In the genomic region with DNA sequence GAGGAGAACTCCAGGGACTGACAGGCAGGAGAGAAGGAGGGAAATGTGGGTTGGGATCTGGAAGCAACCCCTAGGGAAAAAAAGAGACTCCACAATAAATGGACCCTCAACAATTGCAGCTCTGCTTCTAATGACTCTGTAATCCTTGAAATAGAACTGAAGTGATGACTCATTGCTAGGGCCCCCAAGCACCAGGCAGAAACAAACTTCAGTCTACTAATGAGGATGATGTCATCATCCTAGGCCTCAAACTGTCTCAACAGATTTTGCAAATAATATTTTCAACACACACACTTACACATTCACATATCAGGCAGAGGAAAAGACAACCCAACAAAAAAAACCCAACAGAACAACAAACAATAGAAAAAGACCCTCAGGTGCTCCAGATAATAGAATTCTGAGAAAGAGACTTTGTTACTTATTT, we compare ENCODE assay signal across 8 cellular contexts.
DNase-seq lines count a peak whose midpoint lies in the region; ATAC-seq, FAIRE-seq and TF ChIP-seq lines count a peak whose summit lies in the region.

No MANE protein-coding gene starts in this region.

- H3K4me3 Mint-ChIP-seq in naive thymus-derived CD4-positive, alpha-beta T cell: peak overlapping the region in 7 of 10 donors; percentile 26 to 93 (median 75)

- CTCF ChIA-PET in naive thymus-derived CD4-positive, alpha-beta T cell (lab: Charles Lee): no interaction called here

- peak overlapping the region in 8 of 9 donors; percentile 78 to 96 (median 90) for H3K27ac Mint-ChIP-seq in naive thymus-derived CD4-positive, alpha-beta T cell

- H3K9me3 ChIP-seq in MM.1S (replicated peaks; ENCODE audit: insufficient read depth, low read length): no peaks in the 10 kb centered on the region
- peaks cover 5% of the 10 kb centered on the region for H3K9me3 ChIP-seq in adipocyte (ENCODE audit: control insufficient read depth, low read length)
- peaks cover 0 to 5% (median 0%) of the 10 kb centered on the region in 3 experiments for H3K9me3 ChIP-seq in naive thymus-derived CD4-positive, alpha-beta T cell (ENCODE audit: control insufficient read depth in 2 of 3, low read length in 3 of 3)
- H3K9me3 ChIP-seq in small intestine (ENCODE audit: control insufficient read depth, low read depth): no peaks in the 10 kb centered on the region

- peak; percentile 40 for ATAC-seq in naive thymus-derived CD4-positive, alpha-beta T cell

- H3K4me3 ChIP-seq in MM.1S (ENCODE audit: low read length) (no peak overlapping the region), adipocyte (ENCODE audit: low read length) (no peak overlapping the region), small intestine (ENCODE audit: low read depth in 1 of 2, low read length in 2 of 2) (no peak overlapping the region)
- H3K4me3 ChIP-seq in naive thymus-derived CD4-positive, alpha-beta T cell (ENCODE audit: low read length): no peak overlapping the region

- H3K36me3 ChIP-seq in MM.1S (replicated peaks; ENCODE audit: insufficient read depth, low read length): no peaks in the 10 kb centered on the region
- no peaks in the 10 kb centered on the region for H3K36me3 ChIP-seq in adipocyte (ENCODE audit: control insufficient read depth, insufficient read depth, low read length, severe bottlenecking)
- H3K36me3 ChIP-seq in naive thymus-derived CD4-positive, alpha-beta T cell (ENCODE audit: control insufficient read depth in 2 of 3, insufficient read depth in 3 of 3, low read length in 3 of 3): no peaks in the 10 kb centered on the region
- H3K36me3 ChIP-seq in small intestine (ENCODE audit: control insufficient read depth in 2 of 2, insufficient read depth in 2 of 2, low read length in 2 of 2): no peaks in the 10 kb centered on the region

- H3K9me2 ChIP-seq in MM.1S (replicated peaks; ENCODE audit: insufficient read depth, low read length): no peaks in the 10 kb centered on the region

- no peak for TF ChIP-seq CTCF in MM.1S (IDR thresholded peaks at IDR 0.05; ENCODE audit: low read length)

- H3K4me1 Mint-ChIP-seq in naive thymus-derived CD4-positive, alpha-beta T cell: peaks cover 71 to 100% (median 95%) of the 10 kb centered on the region in 7 donors

- H3K27me3 Mint-ChIP-seq in naive thymus-derived CD4-positive, alpha-beta T cell: peaks cover 0 to 4% (median 0%) of the 10 kb centered on the region in 5 donors

- no peak overlapping the region for H3K4me2 ChIP-seq in MM.1S (ENCODE audit: low read depth, low read length)

- H3K79me2 ChIP-seq in MM.1S (ENCODE audit: low read length): peaks cover 90% of the 10 kb centered on the region

- FAIRE-seq in small intestine (lab: Jason Lieb, UNC): no peak

- H3K4me1 ChIP-seq in MM.1S (ENCODE audit: low read length) (peaks cover 10% of the 10 kb centered on the region; the same call in 1 of the 2 replicates), adipocyte (ENCODE audit: control insufficient read depth, insufficient read depth, low read length) (peaks cover 21% of the 10 kb centered on the region), small intestine (ENCODE audit: control insufficient read depth in 2 of 2, insufficient read depth in 1 of 2, low read depth in 1 of 2, low read length in 1 of 2) (peaks cover 2 to 3% of the 10 kb centered on the region in 2 donors)
- H3K4me1 ChIP-seq in naive thymus-derived CD4-positive, alpha-beta T cell (ENCODE audit: control insufficient read depth in 2 of 2, insufficient read depth in 2 of 2, low read length in 2 of 2): peaks cover 34 to 89% of the 10 kb centered on the region in 2 donors

- H3K27me3 ChIP-seq in MM.1S (replicated peaks; ENCODE audit: insufficient read depth, low read length) (no peaks in the 10 kb centered on the region), adipocyte (replicated peaks; ENCODE audit: control insufficient read depth, insufficient read depth, low read length) (no peaks in the 10 kb centered on the region), small intestine (ENCODE audit: control insufficient read depth in 2 of 2, insufficient read depth in 2 of 2, low read length in 2 of 2) (no peaks in the 10 kb centered on the region)
- H3K27me3 ChIP-seq in naive thymus-derived CD4-positive, alpha-beta T cell (ENCODE audit: control insufficient read depth in 2 of 2, insufficient read depth in 2 of 2, low read length in 2 of 2): no peaks in the 10 kb centered on the region

- POLR2A ChIA-PET in naive thymus-derived CD4-positive, alpha-beta T cell (lab: Charles Lee): interaction anchor here (0.7 to 1.1 kb wide), 2 partner anchors 10 to 1302 kb away, joined by 3 read pairs; no protein-coding TSS in a partner anchor

- H3K27ac ChIP-seq in MM.1S (ENCODE audit: low read length) (no peak overlapping the region), small intestine (ENCODE audit: low read depth in 1 of 2, low read length in 1 of 2) (no peak overlapping the region)
- no peak overlapping the region for H3K27ac ChIP-seq in naive thymus-derived CD4-positive, alpha-beta T cell (ENCODE audit: low read depth, low read length)

- DNase-seq in DMS79 treated with DMSO at 0.1 percent for 48 hours (lab: John Stamatoyannopoulos, UW) (peak; percentile 26), MM.1S (peak; percentile 28), adipocyte (ENCODE audit: low read depth) (peak; percentile 63), Ammon's horn (ENCODE audit: low spot score) (no peak), small intestine (no peak), cortex of kidney (lab: John Stamatoyannopoulos, UW) (no peak)
- DNase-seq in naive thymus-derived CD4-positive, alpha-beta T cell: no peak
- no peak for DNase-seq in activated CD4-positive, alpha-beta T cell treated with anti-CD3 and anti-CD28 coated beads, Interleukin-2, amount 50 U/mL, for 1 hour

- H3K9me3 Mint-ChIP-seq in naive thymus-derived CD4-positive, alpha-beta T cell: peaks cover 5 to 17% (median 8%) of the 10 kb centered on the region in 11 donors

- no peak overlapping the region for H2AFZ ChIP-seq in MM.1S (ENCODE audit: low read length)

- H3K9ac ChIP-seq in MM.1S (ENCODE audit: low read length) (no peak overlapping the region), adipocyte (ENCODE audit: low read length) (no peak overlapping the region)

- peaks cover 11 to 38% (median 12%) of the 10 kb centered on the region in 5 donors for H3K36me3 Mint-ChIP-seq in naive thymus-derived CD4-positive, alpha-beta T cell

- H4K20me1 ChIP-seq in MM.1S (ENCODE audit: insufficient read depth, low read length): no peaks in the 10 kb centered on the region

- H3F3A ChIP-seq in MM.1S (ENCODE audit: insufficient read depth, low read length): peaks cover 7% of the 10 kb centered on the region; the same call in 1 of the 2 replicates

- intact Hi-C loops in naive thymus-derived CD4-positive, alpha-beta T cell (cut with micrococcal nuclease): no loop called here

Comparison
In these comparisons a context has a peak if more than half of its experiments do, and no peak if none do; other contexts are left out.
1. DNase-seq: peak in DMS79 treated with DMSO at 0.1 percent for 48 hours (single experiment), MM.1S (single experiment) and adipocyte (single experiment); none in naive thymus-derived CD4-positive, alpha-beta T cell (0 of 9), Ammon's horn (single experiment), small intestine (single experiment), cortex of kidney (single experiment) and activated CD4-positive, alpha-beta T cell treated with anti-CD3 and anti-CD28 coated beads, Interleukin-2, amount 50 U/mL, for 1 hour (single experiment).